ENCODE assay signal across 1 cellular context in genomic region chr20:57442160-57442887, GRCh38.
TF ChIP-seq lines count a peak whose summit lies in the region.

No MANE protein-coding gene starts in this region.

TF ChIP-seq in HepG2, 621 proteins besides CTCF, POLR2A, EP300 and RAD21 (continued from another document):
- TF ChIP-seq, protein P1, sequence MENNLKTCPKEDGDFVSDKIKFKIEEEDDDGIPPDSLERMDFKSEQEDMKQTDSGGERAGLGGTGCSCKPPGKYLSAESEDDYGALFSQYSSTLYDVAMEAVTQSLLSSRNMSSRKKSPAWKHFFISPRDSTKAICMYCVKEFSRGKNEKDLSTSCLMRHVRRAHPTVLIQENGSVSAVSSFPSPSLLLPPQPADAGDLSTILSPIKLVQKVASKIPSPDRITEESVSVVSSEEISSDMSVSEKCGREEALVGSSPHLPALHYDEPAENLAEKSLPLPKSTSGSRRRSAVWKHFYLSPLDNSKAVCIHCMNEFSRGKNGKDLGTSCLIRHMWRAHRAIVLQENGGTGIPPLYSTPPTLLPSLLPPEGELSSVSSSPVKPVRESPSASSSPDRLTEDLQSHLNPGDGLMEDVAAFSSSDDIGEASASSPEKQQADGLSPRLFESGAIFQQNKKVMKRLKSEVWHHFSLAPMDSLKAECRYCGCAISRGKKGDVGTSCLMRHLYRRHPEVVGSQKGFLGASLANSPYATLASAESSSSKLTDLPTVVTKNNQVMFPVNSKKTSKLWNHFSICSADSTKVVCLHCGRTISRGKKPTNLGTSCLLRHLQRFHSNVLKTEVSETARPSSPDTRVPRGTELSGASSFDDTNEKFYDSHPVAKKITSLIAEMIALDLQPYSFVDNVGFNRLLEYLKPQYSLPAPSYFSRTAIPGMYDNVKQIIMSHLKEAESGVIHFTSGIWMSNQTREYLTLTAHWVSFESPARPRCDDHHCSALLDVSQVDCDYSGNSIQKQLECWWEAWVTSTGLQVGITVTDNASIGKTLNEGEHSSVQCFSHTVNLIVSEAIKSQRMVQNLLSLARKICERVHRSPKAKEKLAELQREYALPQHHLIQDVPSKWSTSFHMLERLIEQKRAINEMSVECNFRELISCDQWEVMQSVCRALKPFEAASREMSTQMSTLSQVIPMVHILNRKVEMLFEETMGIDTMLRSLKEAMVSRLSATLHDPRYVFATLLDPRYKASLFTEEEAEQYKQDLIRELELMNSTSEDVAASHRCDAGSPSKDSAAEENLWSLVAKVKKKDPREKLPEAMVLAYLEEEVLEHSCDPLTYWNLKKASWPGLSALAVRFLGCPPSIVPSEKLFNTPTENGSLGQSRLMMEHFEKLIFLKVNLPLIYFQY (CRISPR knock-in tag; IDR thresholded peaks at IDR 0.05; ENCODE audit: borderline replicate concordance), result no peak
- TF ChIP-seq E2F1 (CRISPR knock-in tag; IDR thresholded peaks at IDR 0.05), result no peak
- TF ChIP-seq HOXA7 (CRISPR knock-in tag; IDR thresholded peaks at IDR 0.05), result no peak
- TF ChIP-seq JARID2 (CRISPR knock-in tag; IDR thresholded peaks at IDR 0.05; ENCODE audit: insufficient replicate concordance), result no peak
- TF ChIP-seq NCOA1 (CRISPR knock-in tag; IDR thresholded peaks at IDR 0.05), result no peak
- no peak for TF ChIP-seq TBX2 (CRISPR knock-in tag; IDR thresholded peaks at IDR 0.05; ENCODE audit: borderline replicate concordance)
- TF ChIP-seq, protein P2, sequence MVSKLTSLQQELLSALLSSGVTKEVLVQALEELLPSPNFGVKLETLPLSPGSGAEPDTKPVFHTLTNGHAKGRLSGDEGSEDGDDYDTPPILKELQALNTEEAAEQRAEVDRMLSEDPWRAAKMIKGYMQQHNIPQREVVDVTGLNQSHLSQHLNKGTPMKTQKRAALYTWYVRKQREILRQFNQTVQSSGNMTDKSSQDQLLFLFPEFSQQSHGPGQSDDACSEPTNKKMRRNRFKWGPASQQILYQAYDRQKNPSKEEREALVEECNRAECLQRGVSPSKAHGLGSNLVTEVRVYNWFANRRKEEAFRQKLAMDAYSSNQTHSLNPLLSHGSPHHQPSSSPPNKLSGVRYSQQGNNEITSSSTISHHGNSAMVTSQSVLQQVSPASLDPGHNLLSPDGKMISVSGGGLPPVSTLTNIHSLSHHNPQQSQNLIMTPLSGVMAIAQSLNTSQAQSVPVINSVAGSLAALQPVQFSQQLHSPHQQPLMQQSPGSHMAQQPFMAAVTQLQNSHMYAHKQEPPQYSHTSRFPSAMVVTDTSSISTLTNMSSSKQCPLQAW (CRISPR knock-in tag; IDR thresholded peaks at IDR 0.05), result no peak
- TF ChIP-seq SKI (IDR thresholded peaks at IDR 0.05; ENCODE audit: partially characterized antibody), result no peak
- TF ChIP-seq ARNT (IDR thresholded peaks at IDR 0.05), result no peak
- no peak for TF ChIP-seq NFRKB (IDR thresholded peaks at IDR 0.05)
- TF ChIP-seq CERS6 (CRISPR knock-in tag; IDR thresholded peaks at IDR 0.05), result no peak
- TF ChIP-seq, protein P3, sequence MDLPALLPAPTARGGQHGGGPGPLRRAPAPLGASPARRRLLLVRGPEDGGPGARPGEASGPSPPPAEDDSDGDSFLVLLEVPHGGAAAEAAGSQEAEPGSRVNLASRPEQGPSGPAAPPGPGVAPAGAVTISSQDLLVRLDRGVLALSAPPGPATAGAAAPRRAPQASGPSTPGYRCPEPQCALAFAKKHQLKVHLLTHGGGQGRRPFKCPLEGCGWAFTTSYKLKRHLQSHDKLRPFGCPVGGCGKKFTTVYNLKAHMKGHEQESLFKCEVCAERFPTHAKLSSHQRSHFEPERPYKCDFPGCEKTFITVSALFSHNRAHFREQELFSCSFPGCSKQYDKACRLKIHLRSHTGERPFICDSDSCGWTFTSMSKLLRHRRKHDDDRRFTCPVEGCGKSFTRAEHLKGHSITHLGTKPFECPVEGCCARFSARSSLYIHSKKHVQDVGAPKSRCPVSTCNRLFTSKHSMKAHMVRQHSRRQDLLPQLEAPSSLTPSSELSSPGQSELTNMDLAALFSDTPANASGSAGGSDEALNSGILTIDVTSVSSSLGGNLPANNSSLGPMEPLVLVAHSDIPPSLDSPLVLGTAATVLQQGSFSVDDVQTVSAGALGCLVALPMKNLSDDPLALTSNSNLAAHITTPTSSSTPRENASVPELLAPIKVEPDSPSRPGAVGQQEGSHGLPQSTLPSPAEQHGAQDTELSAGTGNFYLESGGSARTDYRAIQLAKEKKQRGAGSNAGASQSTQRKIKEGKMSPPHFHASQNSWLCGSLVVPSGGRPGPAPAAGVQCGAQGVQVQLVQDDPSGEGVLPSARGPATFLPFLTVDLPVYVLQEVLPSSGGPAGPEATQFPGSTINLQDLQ (CRISPR knock-in tag; IDR thresholded peaks at IDR 0.05), result no peak
- no peak for TF ChIP-seq ZSCAN12 (CRISPR knock-in tag; IDR thresholded peaks at IDR 0.05)
- no peak for TF ChIP-seq GRHL1 (CRISPR knock-in tag; conservative IDR thresholded peaks at IDR 0.05)
